28 cellular contexts compared by ENCODE assay signal in the genomic region with DNA sequence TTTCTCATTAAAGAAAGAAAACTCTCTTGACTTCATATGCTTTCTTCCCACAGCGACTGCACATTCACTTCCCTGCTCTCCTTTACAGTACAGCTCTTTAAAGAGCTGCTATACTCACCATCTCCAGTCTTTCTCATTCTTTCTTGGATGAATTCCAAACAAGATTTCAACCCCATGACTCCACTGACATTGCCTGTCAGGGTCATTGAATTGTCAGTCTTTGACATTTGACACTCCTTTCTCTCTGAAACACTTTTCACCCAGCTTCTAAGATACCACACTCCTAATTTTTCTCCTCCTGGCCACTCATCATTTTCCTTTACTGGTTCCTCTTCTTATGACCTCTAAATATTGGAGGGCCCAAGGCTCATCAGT. TPM values are rescaled to one million over a fixed set of nuclear protein-coding genes. Genes with fewer than 3 reads are reported as not detected.
A peak's percentile ranks its signal among the peaks of the same experiment; 100 is the strongest.
DNase-seq lines count a peak whose midpoint lies in the region; ATAC-seq and TF ChIP-seq lines count a peak whose summit lies in the region.
"Had no signal": no experiment of that assay in that cellular context is flagged by ENCODE, and none has a peak within 500 bp of the region (broad histone marks: within the 10 kb centered on the region; RNA-seq: fewer than 3 reads in every experiment).

No MANE protein-coding gene starts in this region.

- peaks cover 9% of the 10 kb centered on the region for H3K36me3 ChIP-seq in CD4-positive, alpha-beta memory T cell (ENCODE audit: insufficient read depth, low read length)
- H3K36me3 ChIP-seq: adrenal gland, esophagus muscularis mucosa, prostate gland had no signal

- peak overlapping the region in 6 of 7 donors; percentile 8 to 63 (median 20) for H3K27ac Mint-ChIP-seq in CD4-positive, alpha-beta memory T cell
- H3K27ac Mint-ChIP-seq in immature natural killer cell, result peak overlapping the region; percentile 40 to 78 (median 54)
- H3K27ac Mint-ChIP-seq: activated T-cell treated with anti-CD3 and anti-CD28 coated beads, Interleukin-2, amount 50 U/mL, for 24 hours had no signal

- H3K9me3 Mint-ChIP-seq in CD4-positive, alpha-beta memory T cell, result peaks cover 0 to 5% (median 0%) of the 10 kb centered on the region in 8 donors
- H3K9me3 Mint-ChIP-seq in immature natural killer cell, result no peaks in the 10 kb centered on the region
- H3K9me3 Mint-ChIP-seq: activated T-cell treated with anti-CD3 and anti-CD28 coated beads, Interleukin-2, amount 50 U/mL, for 24 hours; neural crest cell had no signal

- H3K36me3 Mint-ChIP-seq in CD4-positive, alpha-beta memory T cell, result peaks cover 8 to 28% of the 10 kb centered on the region in 2 donors
- peaks cover 8 to 12% (median 10%) of the 10 kb centered on the region in 3 donors for H3K36me3 Mint-ChIP-seq in immature natural killer cell

- intact Hi-C loops in CD4-positive, alpha-beta memory T cell (cut with micrococcal nuclease), result no loop called here

- DNase-seq in DMS79 treated with DMSO at 0.1 percent for 48 hours (lab: John Stamatoyannopoulos, UW) (peak; percentile 55), DMS79 (lab: John Stamatoyannopoulos, UW) (no peak), immature natural killer cell (no peak), germinal center (ENCODE audit: low spot score) (no peak), NCI-H2107 treated with DMSO at 0.1 percent for 48 hours (lab: John Stamatoyannopoulos, UW; ENCODE audit: unreplicated experiment) (no peak)
- no peak for DNase-seq in CD4-positive, alpha-beta memory T cell
- DNase-seq: activated CD4-positive, alpha-beta T cell treated with anti-CD3 and anti-CD28 coated beads, Interleukin-2, amount 50 U/mL, for 1 hour; activated T-cell treated with anti-CD3 and anti-CD28 coated beads, Interleukin-2, amount 50 U/mL, for 24 hours; adrenal gland; AML-193; central memory CD4-positive, alpha-beta T cell; left cardiac atrium; MM.1S; NCI-H146; NCI-H446 treated with DMSO at 0.1 percent for 48 hours; stimulated activated CD4-positive, alpha-beta T cell treated with anti-CD3 and anti-CD28 coated beads, Interleukin-4, amount 100 ng/mL, for 24 hours had no signal

- H3K27me3 ChIP-seq in CD4-positive, alpha-beta memory T cell (ENCODE audit: insufficient read depth, low read length), result no peaks in the 10 kb centered on the region
- H3K27me3 ChIP-seq: adrenal gland, esophagus muscularis mucosa had no signal

- H3K4me1 Mint-ChIP-seq in CD4-positive, alpha-beta memory T cell, result peaks cover 3 to 15% (median 8%) of the 10 kb centered on the region in 4 donors
- peaks cover 0 to 2% of the 10 kb centered on the region in 2 donors for H3K4me1 Mint-ChIP-seq in immature natural killer cell

- H3K27me3 Mint-ChIP-seq in CD4-positive, alpha-beta memory T cell, result no peaks in the 10 kb centered on the region
- H3K27me3 Mint-ChIP-seq in immature natural killer cell (ENCODE audit: low read depth in 3 of 3), result peaks cover 0 to 21% (median 6%) of the 10 kb centered on the region in 3 donors
- H3K27me3 Mint-ChIP-seq: activated T-cell treated with anti-CD3 and anti-CD28 coated beads, Interleukin-2, amount 50 U/mL, for 24 hours had no signal

- H3K4me3 Mint-ChIP-seq in CD4-positive, alpha-beta memory T cell, result no peak overlapping the region
- no peak overlapping the region for H3K4me3 Mint-ChIP-seq in immature natural killer cell
- H3K4me3 Mint-ChIP-seq: activated T-cell treated with anti-CD3 and anti-CD28 coated beads, Interleukin-2, amount 50 U/mL, for 24 hours; neural crest cell had no signal

- no peak overlapping the region for H3K27ac ChIP-seq in CD4-positive, alpha-beta memory T cell (ENCODE audit: low read depth, low read length)
- H3K27ac ChIP-seq: 22Rv1, adrenal gland, esophagus muscularis mucosa, prostate gland had no signal

- H3K9me3 ChIP-seq in CD4-positive, alpha-beta memory T cell (ENCODE audit: control insufficient read depth in 1 of 2, low read length in 2 of 2), result no peaks in the 10 kb centered on the region
- H3K9me3 ChIP-seq: adrenal gland, esophagus muscularis mucosa, prostate gland had no signal

- ATAC-seq in SK-N-SH treated with all-trans-retinoic acid at 6 μM for 48 hours (peak; percentile 49; the same call in 2 of the 3 replicates), HG02885 (IDR thresholded peaks at IDR 0.05; ENCODE audit: poor library complexity, unreplicated experiment) (no peak)
- ATAC-seq: left cardiac atrium had no signal

- CTCF ChIA-PET in CD4-positive, alpha-beta memory T cell (lab: Charles Lee; ENCODE audit: partially characterized antibody), result interaction anchor here (1.4 to 1.6 kb wide), 3 partner anchors 24 to 272 kb away, joined by 3 to 4 read pairs (median 3); no protein-coding TSS in a partner anchor

- H3K4me1 ChIP-seq in CD4-positive, alpha-beta memory T cell (ENCODE audit: insufficient read depth, low read length), result no peaks in the 10 kb centered on the region
- H3K4me1 ChIP-seq: adrenal gland, prostate gland had no signal

- POLR2A ChIA-PET in CD4-positive, alpha-beta memory T cell (lab: Charles Lee; ENCODE audit: partially characterized antibody), result no interaction called here

- H3K4me3 ChIP-seq in CD4-positive, alpha-beta memory T cell (ENCODE audit: low read length in 2 of 2), result no peak overlapping the region
- H3K4me3 ChIP-seq: adrenal gland, esophagus muscularis mucosa, prostate gland, smooth muscle cell had no signal

TF ChIP-seq in SK-N-SH treated with all-trans-retinoic acid at 6 μM for 48 hours, 23 proteins besides CTCF, POLR2A, EP300 and RAD21:
- TF ChIP-seq SNAI2 (CRISPR knock-in tag; IDR thresholded peaks at IDR 0.05) (no peak), PATZ1 (CRISPR knock-in tag; IDR thresholded peaks at IDR 0.05; ENCODE audit: borderline replicate concordance) (no peak), CSDC2 (CRISPR knock-in tag; IDR thresholded peaks at IDR 0.05) (no peak), ZNF8 (CRISPR knock-in tag; IDR thresholded peaks at IDR 0.05) (no peak), TCF4 (CRISPR knock-in tag; IDR thresholded peaks at IDR 0.05; ENCODE audit: borderline replicate concordance) (no peak), OSR1 (CRISPR knock-in tag; IDR thresholded peaks at IDR 0.05) (no peak), TSHZ2 (CRISPR knock-in tag; IDR thresholded peaks at IDR 0.05) (no peak), ARNTL (CRISPR knock-in tag; IDR thresholded peaks at IDR 0.05; ENCODE audit: borderline replicate concordance, low read depth) (no peak), ZFP30 (CRISPR knock-in tag; IDR thresholded peaks at IDR 0.05) (no peak), ESRRG (CRISPR knock-in tag; IDR thresholded peaks at IDR 0.05) (no peak)
- TF ChIP-seq, protein P1, sequence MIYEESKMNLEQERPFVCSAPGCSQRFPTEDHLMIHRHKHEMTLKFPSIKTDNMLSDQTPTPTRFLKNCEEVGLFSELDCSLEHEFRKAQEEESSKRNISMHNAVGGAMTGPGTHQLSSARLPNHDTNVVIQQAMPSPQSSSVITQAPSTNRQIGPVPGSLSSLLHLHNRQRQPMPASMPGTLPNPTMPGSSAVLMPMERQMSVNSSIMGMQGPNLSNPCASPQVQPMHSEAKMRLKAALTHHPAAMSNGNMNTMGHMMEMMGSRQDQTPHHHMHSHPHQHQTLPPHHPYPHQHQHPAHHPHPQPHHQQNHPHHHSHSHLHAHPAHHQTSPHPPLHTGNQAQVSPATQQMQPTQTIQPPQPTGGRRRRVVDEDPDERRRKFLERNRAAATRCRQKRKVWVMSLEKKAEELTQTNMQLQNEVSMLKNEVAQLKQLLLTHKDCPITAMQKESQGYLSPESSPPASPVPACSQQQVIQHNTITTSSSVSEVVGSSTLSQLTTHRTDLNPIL (CRISPR knock-in tag; IDR thresholded peaks at IDR 0.05; ENCODE audit: low read depth), result no peak

RNA-seq across cellular contexts. Expression of gene ARMH2, which starts 0.8 kb away (rescaled TPM):
- total RNA-seq in CD4-positive, alpha-beta memory T cell, result 1 to 10 TPM; 3.1 to 4.7 TPM
- polyA plus RNA-seq in CD4-positive, alpha-beta memory T cell, result under 1 TPM in 1 of 2 donors, not detected in 1; 0.55 TPM
- not detected for polyA plus RNA-seq in immature natural killer cell
- total RNA-seq: adrenal gland, esophagus muscularis mucosa, glomerular endothelial cell, H1, left cardiac atrium, mesenteric fat pad, neural crest cell, prostate gland, RPMI7951, smooth muscle cell, ureter had no signal
- polyA plus RNA-seq: adrenal gland, H1, smooth muscle cell had no signal

RNA-seq across cellular contexts. Expression of gene GMNN, which starts 24.8 kb away (rescaled TPM):
- total RNA-seq in CD4-positive, alpha-beta memory T cell, result 1 to 10 TPM; 6.1 to 6.7 TPM
- 1 to 10 TPM; 3.4 to 3.6 TPM for polyA plus RNA-seq in CD4-positive, alpha-beta memory T cell
- polyA plus RNA-seq in immature natural killer cell, result 1 to 10 TPM; 5.1 to 9.6 (median 5.2) TPM
